In genomic region chr19:6275170-6275744, GRCh38 we compare ENCODE assay signal across 13 cellular contexts. TPM values are rescaled to one million over a fixed set of nuclear protein-coding genes. Genes with fewer than 3 reads are reported as not detected.
A peak's percentile ranks its signal among the peaks of the same experiment; 100 is the strongest.
DNase-seq lines count a peak whose midpoint lies in the region; ATAC-seq and TF ChIP-seq lines count a peak whose summit lies in the region.
"Had no signal": no experiment of that assay in that cellular context is flagged by ENCODE, and none has a peak within 500 bp of the region (broad histone marks: within the 10 kb centered on the region; RNA-seq: fewer than 3 reads in every experiment).

No MANE protein-coding gene starts in this region.

- H3K9me3 ChIP-seq in HEK293 (ENCODE audit: control insufficient read depth, insufficient read depth, low read depth, low read length): no peaks in the 10 kb centered on the region
- no peaks in the 10 kb centered on the region for H3K9me3 ChIP-seq in adipocyte (ENCODE audit: control insufficient read depth, low read length)
- no peaks in the 10 kb centered on the region for H3K9me3 ChIP-seq in right lobe of liver
- H3K9me3 ChIP-seq in smooth muscle cell (replicated peaks; ENCODE audit: low read depth): no peaks in the 10 kb centered on the region
- H3K9me3 ChIP-seq in effector memory CD4-positive, alpha-beta T cell (ENCODE audit: control insufficient read depth, low read length): no peaks in the 10 kb centered on the region

- H3K79me2 ChIP-seq in smooth muscle cell (ENCODE audit: low read depth): peaks cover 73% of the 10 kb centered on the region

- peak overlapping the region; percentile 74 for H3K9ac ChIP-seq in adipocyte (ENCODE audit: low read length)
- no peak overlapping the region for H3K9ac ChIP-seq in smooth muscle cell (ENCODE audit: low read depth)

- no peak overlapping the region for H3K4me2 ChIP-seq in smooth muscle cell

- no peak for TF ChIP-seq POLR2A in right lobe of liver (IDR thresholded peaks at IDR 0.05)

- H3K27ac ChIP-seq in HEK293 (ENCODE audit: extremely low read depth, low read depth, low read length) (no peak overlapping the region), right lobe of liver (peak overlapping the region; percentile 77 to 80 (median 78)), smooth muscle cell (ENCODE audit: low read depth) (peak overlapping the region; percentile 97)
- H3K27ac ChIP-seq in effector memory CD4-positive, alpha-beta T cell (ENCODE audit: insufficient read depth, low read length, poor library complexity, severe bottlenecking): no peak overlapping the region

- peaks cover 21% of the 10 kb centered on the region for H3F3A ChIP-seq in smooth muscle cell (ENCODE audit: low read depth)

- H3K4me1 ChIP-seq in HEK293 (ENCODE audit: control insufficient read depth, insufficient read depth, low read length) (peaks cover 30% of the 10 kb centered on the region), adipocyte (ENCODE audit: control insufficient read depth, insufficient read depth, low read length) (peaks cover 87% of the 10 kb centered on the region), right lobe of liver (peaks cover 0 to 83% (median 40%) of the 10 kb centered on the region in 4 donors), smooth muscle cell (ENCODE audit: low read depth) (peaks cover 44% of the 10 kb centered on the region)
- peaks cover 9% of the 10 kb centered on the region for H3K4me1 ChIP-seq in effector memory CD4-positive, alpha-beta T cell (ENCODE audit: control insufficient read depth, insufficient read depth, low read length, poor library complexity, severe bottlenecking)

- TF ChIP-seq CTCF in HEK293 (tag by site-specific recombination; IDR thresholded peaks at IDR 0.05): no peak
- no peak for TF ChIP-seq CTCF in right lobe of liver (IDR thresholded peaks at IDR 0.05)
- TF ChIP-seq CTCF in smooth muscle cell (IDR thresholded peaks at IDR 0.05; ENCODE audit: borderline replicate concordance, insufficient read depth, poor library complexity, severe bottlenecking): no peak

- H2AFZ ChIP-seq in smooth muscle cell (ENCODE audit: low read depth): no peak overlapping the region

- no peak for ATAC-seq in right lobe of liver
- ATAC-seq: Panc1 had no signal

- WGBS in right lobe of liver (ENCODE audit: insufficient coverage, low coverage, low lambda C conversion rate, missing lambda C conversion rate): 37% methylated on average over 8 of the region's 18 CpGs
- WGBS in smooth muscle cell (ENCODE audit: low lambda C conversion rate): 87% methylated on average over 18 of the region's 18 CpGs

- POLR2A ChIA-PET in HEK293 (lab: Yijun Ruan, JAX): no interaction called here

- H3K4me3 ChIP-seq in HEK293 (ENCODE audit: low read depth, low read length) (no peak overlapping the region), adipocyte (ENCODE audit: low read length) (peak overlapping the region; percentile 51), right lobe of liver (peak overlapping the region in 1 of 3 donors; percentile 16), smooth muscle cell (no peak overlapping the region)
- H3K4me3 ChIP-seq in effector memory CD4-positive, alpha-beta T cell (ENCODE audit: insufficient read depth, low read depth, low read length, poor library complexity, severe bottlenecking): no peak overlapping the region

- CTCF ChIA-PET in HEK293 (lab: Yijun Ruan, JAX): interaction anchor here (0.6 kb wide), 1 partner anchor 689 kb away, joined by 3 read pairs; no protein-coding TSS in a partner anchor

- H4K20me1 ChIP-seq in smooth muscle cell (ENCODE audit: low read depth): peaks cover 78% of the 10 kb centered on the region

- H3K27me3 ChIP-seq in adipocyte (replicated peaks; ENCODE audit: control insufficient read depth, insufficient read depth, low read length) (no peaks in the 10 kb centered on the region), right lobe of liver (no peaks in the 10 kb centered on the region), smooth muscle cell (ENCODE audit: low read depth) (no peaks in the 10 kb centered on the region)
- H3K27me3 ChIP-seq in effector memory CD4-positive, alpha-beta T cell (replicated peaks; ENCODE audit: control insufficient read depth, insufficient read depth, low read length, poor library complexity, severe bottlenecking): no peaks in the 10 kb centered on the region

- intact Hi-C loops in right lobe of liver (cut with DNase I): no loop called here

- H3K36me3 ChIP-seq in HEK293 (ENCODE audit: control insufficient read depth in 2 of 2, insufficient read depth in 1 of 2, low read length in 2 of 2) (peaks cover 0 to 17% of the 10 kb centered on the region in 2 experiments; a peak in 1 of 3 replicates), adipocyte (ENCODE audit: control insufficient read depth, insufficient read depth, low read length, severe bottlenecking) (peaks cover 4% of the 10 kb centered on the region), right lobe of liver (no peaks in the 10 kb centered on the region), smooth muscle cell (ENCODE audit: low read depth) (no peaks in the 10 kb centered on the region)
- peaks cover 3% of the 10 kb centered on the region for H3K36me3 ChIP-seq in effector memory CD4-positive, alpha-beta T cell (ENCODE audit: control insufficient read depth, insufficient read depth, low read length)

- DNase-seq in adipocyte (ENCODE audit: low read depth): no peak
- DNase-seq in right lobe of liver: no peak
- no peak for DNase-seq in smooth muscle cell (lab: John Stamatoyannopoulos, UW; ENCODE audit: unreplicated experiment)
- DNase-seq in HPDE6-E6E7 (ENCODE audit: extremely low spot score): no peak
- no peak for DNase-seq in effector memory CD4-positive, alpha-beta T cell
- no peak for DNase-seq in hypothalamus (lab: John Stamatoyannopoulos, UW)
- DNase-seq in D341Med (ENCODE audit: low spot score): no peak
- DNase-seq: activated B cell treated with CpG ODN at 0.5 μM for 24 hours, DMS79, NCI-H2081, occipital lobe had no signal

TF ChIP-seq in HEK293, 187 proteins besides CTCF, POLR2A, EP300 and RAD21:
- TF ChIP-seq ZIC2 (tag by site-specific recombination; IDR thresholded peaks at IDR 0.05) (peak; percentile 69), ZNF548 (tag by site-specific recombination; IDR thresholded peaks at IDR 0.05) (no peak)

RNA-seq across cellular contexts. Expression of gene MLLT1, which starts 4.5 kb away (rescaled TPM):
- total RNA-seq in right lobe of liver (10 to 100 TPM; 11.3 to 24.3 (median 15.3) TPM), smooth muscle cell (15.4 and 18.8 TPM in 2 replicates)
- polyA plus RNA-seq in smooth muscle cell: 25.2 and 27.3 TPM in 2 replicates

RNA-seq across cellular contexts. Expression of gene ACER1, which starts 58.2 kb away (rescaled TPM):
- total RNA-seq in right lobe of liver (under 1 TPM in 1 of 6 experiments, not detected in 5; 0.48 TPM), smooth muscle cell (0.09 TPM in 1 of 2 replicates, not detected in the other)
- polyA plus RNA-seq in smooth muscle cell: not detected in 2 replicates
- total RNA-seq: activated B cell treated with CpG ODN at 0.5 μM for 24 hours, occipital lobe had no signal

Comparison
In these comparisons a context has a peak if more than half of its experiments do, and no peak if none do; other contexts are left out.
1. H3K27ac ChIP-seq: peak in right lobe of liver (3 of 3) and smooth muscle cell (single experiment); none in HEK293 (single experiment) and effector memory CD4-positive, alpha-beta T cell (single experiment).